ENCODE assay signal across 15 cellular contexts in the genomic region with DNA sequence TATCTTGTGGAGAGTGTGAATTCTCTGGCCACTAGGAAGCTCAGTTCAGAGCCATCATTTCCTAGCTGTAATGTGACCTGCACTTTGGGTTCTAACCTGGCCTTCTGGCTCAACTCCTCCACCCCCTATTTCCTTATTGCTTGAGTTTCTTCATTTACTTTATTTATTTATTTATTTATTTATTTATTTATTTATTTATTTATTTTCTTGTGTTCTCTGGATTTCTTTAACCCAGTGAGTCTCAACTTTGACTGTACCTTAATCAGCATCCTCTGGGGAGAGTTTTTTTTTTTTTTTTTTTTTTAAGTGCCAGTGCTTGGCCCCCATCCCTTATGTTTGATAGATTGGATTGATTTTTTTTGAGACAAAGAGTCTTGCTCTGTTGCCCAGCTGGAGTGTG. TPM values are rescaled to one million over a fixed set of nuclear protein-coding genes. Genes with fewer than 3 reads are reported as not detected.
DNase-seq lines count a peak whose midpoint lies in the region; ATAC-seq, FAIRE-seq and TF ChIP-seq lines count a peak whose summit lies in the region.
"Had no signal": no experiment of that assay in that cellular context is flagged by ENCODE, and none has a peak within 500 bp of the region (broad histone marks: within the 10 kb centered on the region; RNA-seq: fewer than 3 reads in every experiment).

No MANE protein-coding gene starts in this region.

- H4K8ac ChIP-seq in H1 (ENCODE audit: extremely low read depth, insufficient read depth, low read length), result peak overlapping the region; percentile 58; the same call in 1 of the 2 replicates

- H3K9me3 ChIP-seq in left ventricle myocardium inferior (replicated peaks) (no peaks in the 10 kb centered on the region), right atrium auricular region (no peaks in the 10 kb centered on the region), H1 (ENCODE audit: insufficient read depth in 2 of 2, low read depth in 1 of 2, low read length in 1 of 2) (peaks cover 0 to 4% of the 10 kb centered on the region in 2 experiments; a peak in 1 of 4 replicates), mesodermal cell (ENCODE audit: control insufficient read depth, low read length) (peaks cover 9% of the 10 kb centered on the region)

- H3K36me3 ChIP-seq in left ventricle myocardium inferior, result no peaks in the 10 kb centered on the region
- no peaks in the 10 kb centered on the region for H3K36me3 ChIP-seq in right atrium auricular region
- H3K36me3 ChIP-seq in H1 (ENCODE audit: control insufficient read depth in 2 of 4, insufficient read depth in 4 of 4, low read length in 3 of 4), result no peaks in the 10 kb centered on the region; a peak in 1 of 8 replicates
- H3K36me3 ChIP-seq in mesodermal cell (ENCODE audit: control insufficient read depth, insufficient read depth, low read length), result peaks cover 14% of the 10 kb centered on the region
- H3K36me3 ChIP-seq: BLaER1 had no signal

- H2BK120ac ChIP-seq in H1 (replicated peaks; ENCODE audit: low read depth, low read length), result no peak overlapping the region

- H2AK5ac ChIP-seq in H1 (ENCODE audit: low read depth, low read length), result no peak overlapping the region; the same call in 1 of the 2 replicates

- no peak overlapping the region for H3K18ac ChIP-seq in H1 (ENCODE audit: extremely low read depth, low read length)

- no peak overlapping the region for H3K23ac ChIP-seq in H1 (ENCODE audit: insufficient read length)

- no peak overlapping the region for H4K5ac ChIP-seq in H1 (ENCODE audit: insufficient read length, low read depth, low read length)

- no peak for FAIRE-seq in H1 (lab: Jason Lieb, UNC)

- H3K27ac ChIP-seq in left ventricle myocardium inferior (replicated peaks) (peak overlapping the region; percentile 14), right atrium auricular region (peak overlapping the region in 1 of 2 donors; percentile 47), H1 (ENCODE audit: low read depth, low read length) (no peak overlapping the region), mesodermal cell (ENCODE audit: low read depth, low read length, severe bottlenecking) (peak overlapping the region; percentile 0), temporal lobe (ENCODE audit: low read depth, low read length) (peak overlapping the region; percentile 7)
- H3K27ac ChIP-seq: 22Rv1, BLaER1 had no signal

- no peak overlapping the region for H2BK15ac ChIP-seq in H1 (ENCODE audit: low read length)

- H2BK5ac ChIP-seq in H1 (ENCODE audit: low read depth, low read length), result no peak overlapping the region

- H3K4ac ChIP-seq in H1 (replicated peaks; ENCODE audit: insufficient read length, low read depth, low read length), result no peak overlapping the region

- H3K4me3 ChIP-seq in left ventricle myocardium inferior (no peak overlapping the region), right atrium auricular region (no peak overlapping the region), H1 (ENCODE audit: extremely low read depth in 1 of 4, insufficient read depth in 2 of 4, low read depth in 3 of 4, low read length in 4 of 4) (no peak overlapping the region), mesodermal cell (ENCODE audit: extremely low read depth, insufficient read depth, low read length, poor library complexity, severe bottlenecking) (no peak overlapping the region)
- H3K4me3 ChIP-seq: BLaER1 had no signal

- no peak overlapping the region for H3K14ac ChIP-seq in H1 (ENCODE audit: insufficient read length)

- H3K4me2 ChIP-seq in H1 (ENCODE audit: insufficient read depth in 1 of 2, low read depth in 2 of 2, low read length in 2 of 2), result peak overlapping the region in 1 of 2 experiments; percentile 37; a peak in 1 of 4 replicates
- H3K4me2 ChIP-seq: BLaER1 had no signal

- H3K79me1 ChIP-seq in H1 (ENCODE audit: low read depth, low read length), result peaks cover 17% of the 10 kb centered on the region

- H2AFZ ChIP-seq in H1 (ENCODE audit: low read length), result no peak overlapping the region

- H3K4me1 ChIP-seq in left ventricle myocardium inferior, result peaks cover 94% of the 10 kb centered on the region
- peaks cover 0 to 57% of the 10 kb centered on the region in 2 donors for H3K4me1 ChIP-seq in right atrium auricular region
- H3K4me1 ChIP-seq in H1 (replicated peaks in 1 of 4; ENCODE audit: control insufficient read depth in 3 of 4, insufficient read depth in 4 of 4, low read length in 3 of 4), result peaks cover 0 to 8% (median under 1%) of the 10 kb centered on the region in 4 experiments; a peak in 3 of 7 replicates
- H3K4me1 ChIP-seq in mesodermal cell (ENCODE audit: control insufficient read depth, insufficient read depth, low read length, poor library complexity, severe bottlenecking), result no peaks in the 10 kb centered on the region
- H3K4me1 ChIP-seq: BLaER1 had no signal

- H3K23me2 ChIP-seq in H1 (ENCODE audit: low read depth, low read length), result peaks cover 2% of the 10 kb centered on the region; the same call in 1 of the 2 replicates

- no peak overlapping the region for H2BK12ac ChIP-seq in H1 (ENCODE audit: low read depth, low read length)

- no peak for TF ChIP-seq RAD21 in H1 (IDR thresholded peaks at IDR 0.05 in 1 of 2, conservative IDR thresholded peaks at IDR 0.05 in 1 of 2; ENCODE audit: low read depth in 2 of 2, low read length in 2 of 2)

- intact Hi-C loops in left ventricle myocardium inferior (cut with micrococcal nuclease), result no loop called here

- H4K91ac ChIP-seq in H1 (replicated peaks; ENCODE audit: insufficient read length, low read length), result no peak overlapping the region

- H3K79me2 ChIP-seq in H1 (ENCODE audit: control insufficient read depth in 1 of 2, insufficient read depth in 2 of 2, low read length in 2 of 2), result peaks cover 3 to 80% of the 10 kb centered on the region in 2 experiments

- no peak for TF ChIP-seq EP300 in H1 (IDR thresholded peaks at IDR 0.05; ENCODE audit: borderline replicate concordance in 1 of 2, low read depth in 2 of 2, low read length in 2 of 2)

- DNase-seq in left ventricle myocardium inferior, result no peak
- DNase-seq in right atrium auricular region (ENCODE audit: low spot score), result no peak
- DNase-seq in H1 (ENCODE audit: low read depth in 1 of 2, low spot score in 2 of 2), result no peak
- no peak for DNase-seq in NCI-H526 (lab: John Stamatoyannopoulos, UW)
- DNase-seq: CD4-positive, alpha-beta memory T cell; DMS79 treated with DMSO at 0.1 percent for 48 hours; GF-D8 had no signal

- TF ChIP-seq CTCF in left ventricle myocardium inferior (IDR thresholded peaks at IDR 0.05; ENCODE audit: borderline replicate concordance) (no peak), right atrium auricular region (IDR thresholded peaks at IDR 0.05) (no peak), H1 (IDR thresholded peaks at IDR 0.05; ENCODE audit: control extremely low read depth in 1 of 3, insufficient read depth in 1 of 3, low read depth in 1 of 3, low read length in 3 of 3) (no peak)

- POLR2A ChIA-PET in H1 (lab: Charles Lee; ENCODE audit: partially characterized antibody), result interaction anchor here (1.6 kb wide), 1 partner anchor 31 kb away, joined by 5 read pairs; no protein-coding TSS in a partner anchor

- H3K27me3 ChIP-seq in left ventricle myocardium inferior (ENCODE audit: low read depth) (no peaks in the 10 kb centered on the region), right atrium auricular region (no peaks in the 10 kb centered on the region), H1 (replicated peaks in 1 of 4; ENCODE audit: control insufficient read depth in 3 of 4, extremely low read depth in 1 of 4, insufficient read depth in 3 of 4, low read length in 3 of 4) (no peaks in the 10 kb centered on the region)
- H3K27me3 ChIP-seq: BLaER1 had no signal

- H4K20me1 ChIP-seq in H1 (replicated peaks in 1 of 2; ENCODE audit: control insufficient read depth in 1 of 2, insufficient read depth in 2 of 2, low read length in 2 of 2), result peaks cover 18 to 26% of the 10 kb centered on the region in 2 experiments

- no peak overlapping the region for H3K9ac ChIP-seq in H1 (replicated peaks in 1 of 4; ENCODE audit: extremely low read depth in 1 of 4, low read depth in 3 of 4, low read length in 3 of 4)
- H3K9ac ChIP-seq: BLaER1 had no signal

- no peak for TF ChIP-seq POLR2A in H1 (IDR thresholded peaks at IDR 0.05; ENCODE audit: control extremely low read depth in 1 of 2, low read depth in 2 of 2, low read length in 2 of 2)

- ATAC-seq in HG03135 (IDR thresholded peaks at IDR 0.05; ENCODE audit: unreplicated experiment), result no peak
- no peak for ATAC-seq in GM19035 (IDR thresholded peaks at IDR 0.05; ENCODE audit: unreplicated experiment)
- ATAC-seq: HCT116 had no signal

- no peak overlapping the region for H3K56ac ChIP-seq in H1 (replicated peaks; ENCODE audit: insufficient read length, low read depth, low read length)

- H2BK20ac ChIP-seq in H1 (ENCODE audit: low read length), result no peak overlapping the region

- CTCF ChIA-PET in H1 (lab: Charles Lee; ENCODE audit: partially characterized antibody), result interaction anchor here (0.7 to 3.5 kb wide), 6 partner anchors 15 to 511 kb away, joined by 3 to 22 read pairs (median 4); no protein-coding TSS in a partner anchor

TF ChIP-seq in H1, 55 proteins besides CTCF, POLR2A, EP300 and RAD21 (continues in another document):
- TF ChIP-seq, protein P1, sequence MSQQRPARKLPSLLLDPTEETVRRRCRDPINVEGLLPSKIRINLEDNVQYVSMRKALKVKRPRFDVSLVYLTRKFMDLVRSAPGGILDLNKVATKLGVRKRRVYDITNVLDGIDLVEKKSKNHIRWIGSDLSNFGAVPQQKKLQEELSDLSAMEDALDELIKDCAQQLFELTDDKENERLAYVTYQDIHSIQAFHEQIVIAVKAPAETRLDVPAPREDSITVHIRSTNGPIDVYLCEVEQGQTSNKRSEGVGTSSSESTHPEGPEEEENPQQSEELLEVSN (IDR thresholded peaks at IDR 0.05), result no peak
- TF ChIP-seq KDM1A (IDR thresholded peaks at IDR 0.05; ENCODE audit: borderline replicate concordance, low read length), result no peak
- no peak for TF ChIP-seq SRF (IDR thresholded peaks at IDR 0.05; ENCODE audit: low read depth, low read length)
- no peak for TF ChIP-seq RFX5 (IDR thresholded peaks at IDR 0.05; ENCODE audit: borderline replicate concordance, low read depth, low read length)
- TF ChIP-seq GABPA (IDR thresholded peaks at IDR 0.05; ENCODE audit: borderline replicate concordance, insufficient read depth, low read length), result no peak
- no peak for TF ChIP-seq GTF2F1 (IDR thresholded peaks at IDR 0.05; ENCODE audit: borderline replicate concordance, low read depth, low read length)

RNA-seq across cellular contexts. Expression of a gene that starts 18.1 kb away (rescaled TPM):
- total RNA-seq in left ventricle myocardium inferior, result 71.7 TPM
- total RNA-seq in right atrium auricular region, result 10 to 100 TPM; 68.0 to 73.1 TPM
- 40.8 and 55.8 TPM in 2 replicates for total RNA-seq in H1 (2021; fragmentation: NEBNext Ultra II Directional; extraction: Animal tissue kit (Norgen Biotek cat#: 25700))
- polyA plus RNA-seq in H1 (2011; rRNA removed), result 28.7 and 39.3 TPM in 2 replicates
- 33.0 TPM for polyA plus RNA-seq in H1 (2011; cell fraction: cytosol; rRNA removed)
- 90.8 TPM for polyA plus RNA-seq in H1 (2011; cell fraction: nucleus; rRNA removed)
- 33.3 to 40.6 TPM (median 36.7 TPM) in 4 replicates for polyA plus RNA-seq in H1 (2012, experiment 1 of 2)
- 12.2 TPM for polyA plus RNA-seq in H1 (2012, experiment 2 of 2)
- polyA plus RNA-seq in H1 (2013, experiment 1 of 2), result 35.2 TPM
- polyA plus RNA-seq in H1 (2013, experiment 2 of 2), result 32.9 TPM
- 61.5 and 78.1 TPM in 2 replicates for polyA minus RNA-seq in H1 (2011; rRNA and poly(A)+ RNA removed)
- polyA minus RNA-seq in H1 (2011; cell fraction: cytosol; rRNA and poly(A)+ RNA removed), result 30.4 TPM
- 51.2 TPM for polyA minus RNA-seq in H1 (2011; cell fraction: nucleus; rRNA and poly(A)+ RNA removed)
- 37.4 TPM for polyA plus RNA-seq in mesodermal cell (2013, experiment 1 of 2)
- polyA plus RNA-seq in mesodermal cell (2013, experiment 2 of 2), result 33.4 TPM
- total RNA-seq in temporal lobe, result 44.7 TPM
- polyA plus RNA-seq: CD14-positive monocyte had no signal
